In genomic region chr17:59616253-59616920, GRCh38 we compare ENCODE assay signal across 1 cellular context.
TF ChIP-seq lines count a peak whose summit lies in the region.

No MANE protein-coding gene starts in this region.

TF ChIP-seq in K562, 482 proteins besides CTCF, POLR2A, EP300 and RAD21 (continued from another document and continues in another):
- TF ChIP-seq ZBTB49 (CRISPR knock-in tag; IDR thresholded peaks at IDR 0.05; ENCODE audit: borderline replicate concordance) (no peak), FOXM1 (IDR thresholded peaks at IDR 0.05; ENCODE audit: low read depth) (peak; percentile 53; the same call in 1 of the 2 replicates), FOXM1 (CRISPR knock-in tag; IDR thresholded peaks at IDR 0.05; ENCODE audit: low read depth) (no peak), HDAC8 (tag; IDR thresholded peaks at IDR 0.05) (no peak), SOX6 (IDR thresholded peaks at IDR 0.05) (peak; percentile 50; the same call in 1 of the 2 replicates), RBM39 (optimal IDR thresholded peaks at IDR 0.05; ENCODE audit: low read depth, low read length) (no peak), SIN3A (IDR thresholded peaks at IDR 0.05; ENCODE audit: borderline replicate concordance in 2 of 2, control insufficient read depth in 1 of 2, low read depth in 2 of 2, low read length in 2 of 2) (no peak), NR2C2 (CRISPR knock-in tag; IDR thresholded peaks at IDR 0.05) (no peak), NR2C2 (tag; IDR thresholded peaks at IDR 0.05) (peak; percentile 29; the same call in 1 of the 2 replicates), CHD7 (IDR thresholded peaks at IDR 0.05; ENCODE audit: low read depth, low read length) (no peak), GABPA (tag; conservative IDR thresholded peaks at IDR 0.05; ENCODE audit: low read depth) (no peak), ZC3H4 (CRISPR knock-in tag; IDR thresholded peaks at IDR 0.05; ENCODE audit: borderline replicate concordance) (no peak), ZNF79 (CRISPR knock-in tag; IDR thresholded peaks at IDR 0.05; ENCODE audit: low read depth) (no peak), NBN (IDR thresholded peaks at IDR 0.05; ENCODE audit: low read depth) (0 out of 2 replicates have a peak, but pooled peaks have one; percentile 53), GATAD2B (IDR thresholded peaks at IDR 0.05; ENCODE audit: borderline replicate concordance) (peak; percentile 26; the same call in 1 of the 2 replicates), ZNF282 (CRISPR knock-in tag; IDR thresholded peaks at IDR 0.05) (no peak), CBX3 (IDR thresholded peaks at IDR 0.05; ENCODE audit: borderline replicate concordance in 1 of 2, low read length in 2 of 2) (no peak), SAFB2 (IDR thresholded peaks at IDR 0.05; ENCODE audit: borderline replicate concordance, low read depth, low read length, severe bottlenecking) (no peak), FOXP4 (CRISPR knock-in tag; IDR thresholded peaks at IDR 0.05; ENCODE audit: borderline replicate concordance) (no peak), NFXL1 (CRISPR knock-in tag; IDR thresholded peaks at IDR 0.05) (no peak), CUX1 (CRISPR knock-in tag; IDR thresholded peaks at IDR 0.05) (peak; percentile 84)
- TF ChIP-seq, protein P1, sequence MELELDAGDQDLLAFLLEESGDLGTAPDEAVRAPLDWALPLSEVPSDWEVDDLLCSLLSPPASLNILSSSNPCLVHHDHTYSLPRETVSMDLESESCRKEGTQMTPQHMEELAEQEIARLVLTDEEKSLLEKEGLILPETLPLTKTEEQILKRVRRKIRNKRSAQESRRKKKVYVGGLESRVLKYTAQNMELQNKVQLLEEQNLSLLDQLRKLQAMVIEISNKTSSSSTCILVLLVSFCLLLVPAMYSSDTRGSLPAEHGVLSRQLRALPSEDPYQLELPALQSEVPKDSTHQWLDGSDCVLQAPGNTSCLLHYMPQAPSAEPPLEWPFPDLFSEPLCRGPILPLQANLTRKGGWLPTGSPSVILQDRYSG (tag; conservative IDR thresholded peaks at IDR 0.05; ENCODE audit: low read depth), result no peak; the same call in none of the 2 replicates
- TF ChIP-seq, protein P2, sequence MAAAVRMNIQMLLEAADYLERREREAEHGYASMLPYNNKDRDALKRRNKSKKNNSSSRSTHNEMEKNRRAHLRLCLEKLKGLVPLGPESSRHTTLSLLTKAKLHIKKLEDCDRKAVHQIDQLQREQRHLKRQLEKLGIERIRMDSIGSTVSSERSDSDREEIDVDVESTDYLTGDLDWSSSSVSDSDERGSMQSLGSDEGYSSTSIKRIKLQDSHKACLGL (CRISPR knock-in tag; IDR thresholded peaks at IDR 0.05; ENCODE audit: borderline replicate concordance, poor library complexity, severe bottlenecking), result no peak
- TF ChIP-seq, protein P3, sequence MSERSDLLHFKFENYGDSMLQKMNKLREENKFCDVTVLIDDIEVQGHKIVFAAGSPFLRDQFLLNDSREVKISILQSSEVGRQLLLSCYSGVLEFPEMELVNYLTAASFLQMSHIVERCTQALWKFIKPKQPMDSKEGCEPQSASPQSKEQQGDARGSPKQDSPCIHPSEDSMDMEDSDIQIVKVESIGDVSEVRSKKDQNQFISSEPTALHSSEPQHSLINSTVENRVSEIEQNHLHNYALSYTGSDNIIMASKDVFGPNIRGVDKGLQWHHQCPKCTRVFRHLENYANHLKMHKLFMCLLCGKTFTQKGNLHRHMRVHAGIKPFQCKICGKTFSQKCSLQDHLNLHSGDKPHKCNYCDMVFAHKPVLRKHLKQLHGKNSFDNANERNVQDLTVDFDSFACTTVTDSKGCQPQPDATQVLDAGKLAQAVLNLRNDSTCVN (CRISPR knock-in tag; IDR thresholded peaks at IDR 0.05), result peak; percentile 40; the same call in 1 of the 2 replicates
- TF ChIP-seq, protein P4, sequence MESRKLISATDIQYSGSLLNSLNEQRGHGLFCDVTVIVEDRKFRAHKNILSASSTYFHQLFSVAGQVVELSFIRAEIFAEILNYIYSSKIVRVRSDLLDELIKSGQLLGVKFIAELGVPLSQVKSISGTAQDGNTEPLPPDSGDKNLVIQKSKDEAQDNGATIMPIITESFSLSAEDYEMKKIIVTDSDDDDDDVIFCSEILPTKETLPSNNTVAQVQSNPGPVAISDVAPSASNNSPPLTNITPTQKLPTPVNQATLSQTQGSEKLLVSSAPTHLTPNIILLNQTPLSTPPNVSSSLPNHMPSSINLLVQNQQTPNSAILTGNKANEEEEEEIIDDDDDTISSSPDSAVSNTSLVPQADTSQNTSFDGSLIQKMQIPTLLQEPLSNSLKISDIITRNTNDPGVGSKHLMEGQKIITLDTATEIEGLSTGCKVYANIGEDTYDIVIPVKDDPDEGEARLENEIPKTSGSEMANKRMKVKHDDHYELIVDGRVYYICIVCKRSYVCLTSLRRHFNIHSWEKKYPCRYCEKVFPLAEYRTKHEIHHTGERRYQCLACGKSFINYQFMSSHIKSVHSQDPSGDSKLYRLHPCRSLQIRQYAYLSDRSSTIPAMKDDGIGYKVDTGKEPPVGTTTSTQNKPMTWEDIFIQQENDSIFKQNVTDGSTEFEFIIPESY (CRISPR knock-in tag; IDR thresholded peaks at IDR 0.05), result no peak
